1 cellular context compared by ENCODE assay signal in the genomic region with DNA sequence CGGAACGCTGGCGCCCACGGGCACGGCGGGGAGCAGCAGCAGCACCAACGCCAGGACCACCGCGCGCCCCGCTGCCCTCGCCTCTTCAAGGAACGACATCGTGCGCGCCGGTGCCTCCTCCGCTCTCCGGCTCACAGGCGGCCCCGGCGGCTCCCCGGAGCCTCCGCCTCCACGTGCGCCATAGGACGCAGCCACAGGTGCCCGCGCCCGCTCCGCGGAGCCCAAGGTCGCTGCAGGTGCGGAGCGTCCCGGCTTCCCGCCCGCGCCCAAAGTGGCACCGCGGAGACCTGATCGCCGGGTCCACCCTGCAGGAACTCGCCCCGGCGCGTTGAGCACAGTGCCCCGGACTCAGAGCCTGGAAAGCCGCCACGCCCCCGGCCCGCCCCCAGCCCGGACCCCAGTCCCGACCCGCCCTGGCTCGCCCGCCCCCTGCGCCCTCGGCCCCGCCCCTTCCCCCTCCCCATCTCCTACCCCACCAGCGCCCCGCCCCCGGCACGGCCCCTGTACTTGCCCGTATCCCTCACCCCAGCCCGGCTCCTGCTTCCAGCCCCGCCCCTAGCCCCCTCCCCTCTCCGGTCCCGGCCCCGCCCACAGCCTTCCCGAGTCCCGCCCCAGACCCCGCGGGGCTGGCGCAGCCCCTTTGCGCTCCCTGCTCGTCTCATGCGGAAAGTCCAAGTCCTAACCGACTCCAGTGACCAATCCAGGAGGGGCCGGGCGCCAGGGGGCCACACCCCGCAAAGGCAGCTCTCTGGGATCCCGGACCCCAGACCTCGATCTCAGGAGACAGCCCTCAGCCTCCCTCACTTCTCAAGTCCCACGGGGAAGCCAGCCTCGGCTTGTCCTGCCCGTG.
TF ChIP-seq lines count a peak whose summit lies in the region.

Gene MEGF6 (minus strand): TSS at position 339 of the 850 bp plus-strand sequence. CDS start 240 bp downstream, at position 99.

TF ChIP-seq in HepG2, 621 proteins besides CTCF, POLR2A, EP300 and RAD21 (continued from another document):
- TF ChIP-seq, protein P1, sequence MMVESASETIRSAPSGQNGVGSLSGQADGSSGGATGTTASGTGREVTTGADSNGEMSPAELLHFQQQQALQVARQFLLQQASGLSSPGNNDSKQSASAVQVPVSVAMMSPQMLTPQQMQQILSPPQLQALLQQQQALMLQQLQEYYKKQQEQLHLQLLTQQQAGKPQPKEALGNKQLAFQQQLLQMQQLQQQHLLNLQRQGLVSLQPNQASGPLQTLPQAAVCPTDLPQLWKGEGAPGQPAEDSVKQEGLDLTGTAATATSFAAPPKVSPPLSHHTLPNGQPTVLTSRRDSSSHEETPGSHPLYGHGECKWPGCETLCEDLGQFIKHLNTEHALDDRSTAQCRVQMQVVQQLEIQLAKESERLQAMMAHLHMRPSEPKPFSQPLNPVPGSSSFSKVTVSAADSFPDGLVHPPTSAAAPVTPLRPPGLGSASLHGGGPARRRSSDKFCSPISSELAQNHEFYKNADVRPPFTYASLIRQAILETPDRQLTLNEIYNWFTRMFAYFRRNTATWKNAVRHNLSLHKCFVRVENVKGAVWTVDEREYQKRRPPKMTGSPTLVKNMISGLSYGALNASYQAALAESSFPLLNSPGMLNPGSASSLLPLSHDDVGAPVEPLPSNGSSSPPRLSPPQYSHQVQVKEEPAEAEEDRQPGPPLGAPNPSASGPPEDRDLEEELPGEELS (CRISPR knock-in tag; IDR thresholded peaks at IDR 0.05): no peak
- TF ChIP-seq SP4 (CRISPR knock-in tag; IDR thresholded peaks at IDR 0.05): peak; percentile 41; the same call in 1 of the 2 replicates
- no peak for TF ChIP-seq RFXANK (CRISPR knock-in tag; IDR thresholded peaks at IDR 0.05)
- TF ChIP-seq, protein P2, sequence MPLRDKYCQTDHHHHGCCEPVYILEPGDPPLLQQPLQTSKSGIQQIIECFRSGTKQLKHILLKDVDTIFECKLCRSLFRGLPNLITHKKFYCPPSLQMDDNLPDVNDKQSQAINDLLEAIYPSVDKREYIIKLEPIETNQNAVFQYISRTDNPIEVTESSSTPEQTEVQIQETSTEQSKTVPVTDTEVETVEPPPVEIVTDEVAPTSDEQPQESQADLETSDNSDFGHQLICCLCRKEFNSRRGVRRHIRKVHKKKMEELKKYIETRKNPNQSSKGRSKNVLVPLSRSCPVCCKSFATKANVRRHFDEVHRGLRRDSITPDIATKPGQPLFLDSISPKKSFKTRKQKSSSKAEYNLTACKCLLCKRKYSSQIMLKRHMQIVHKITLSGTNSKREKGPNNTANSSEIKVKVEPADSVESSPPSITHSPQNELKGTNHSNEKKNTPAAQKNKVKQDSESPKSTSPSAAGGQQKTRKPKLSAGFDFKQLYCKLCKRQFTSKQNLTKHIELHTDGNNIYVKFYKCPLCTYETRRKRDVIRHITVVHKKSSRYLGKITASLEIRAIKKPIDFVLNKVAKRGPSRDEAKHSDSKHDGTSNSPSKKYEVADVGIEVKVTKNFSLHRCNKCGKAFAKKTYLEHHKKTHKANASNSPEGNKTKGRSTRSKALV (CRISPR knock-in tag; IDR thresholded peaks at IDR 0.05): peak; percentile 58; the same call in 1 of the 2 replicates
- TF ChIP-seq HNRNPK (IDR thresholded peaks at IDR 0.05; ENCODE audit: low read depth, low read length, poor library complexity, severe bottlenecking): peak; percentile 60
- TF ChIP-seq ZNF607 (CRISPR knock-in tag; IDR thresholded peaks at IDR 0.05; ENCODE audit: borderline replicate concordance): no peak
- no peak for TF ChIP-seq TRIM24 (CRISPR knock-in tag; IDR thresholded peaks at IDR 0.05)
- no peak for TF ChIP-seq ZNF501 (CRISPR knock-in tag; IDR thresholded peaks at IDR 0.05)
- TF ChIP-seq THYN1 (CRISPR knock-in tag; IDR thresholded peaks at IDR 0.05; ENCODE audit: borderline replicate concordance, low read depth): no peak
- no peak for TF ChIP-seq IKZF1 (IDR thresholded peaks at IDR 0.05)
- no peak for TF ChIP-seq CBX1 (IDR thresholded peaks at IDR 0.05; ENCODE audit: low read depth)
- TF ChIP-seq MZF1 (CRISPR knock-in tag; IDR thresholded peaks at IDR 0.05; ENCODE audit: borderline replicate concordance): no peak
- TF ChIP-seq ZC3H13 (CRISPR knock-in tag; IDR thresholded peaks at IDR 0.05): 0 out of 2 replicates have a peak, but pooled peaks have one; percentile 27
